Comparison of ENCODE assay signal across 8 cellular contexts in genomic region chr12:122834921-122835692, GRCh38. TPM values are rescaled to one million over a fixed set of nuclear protein-coding genes. Genes with fewer than 3 reads are reported as not detected.
DNase-seq lines count a peak whose midpoint lies in the region; FAIRE-seq and TF ChIP-seq lines count a peak whose summit lies in the region.

A gene with protein sequence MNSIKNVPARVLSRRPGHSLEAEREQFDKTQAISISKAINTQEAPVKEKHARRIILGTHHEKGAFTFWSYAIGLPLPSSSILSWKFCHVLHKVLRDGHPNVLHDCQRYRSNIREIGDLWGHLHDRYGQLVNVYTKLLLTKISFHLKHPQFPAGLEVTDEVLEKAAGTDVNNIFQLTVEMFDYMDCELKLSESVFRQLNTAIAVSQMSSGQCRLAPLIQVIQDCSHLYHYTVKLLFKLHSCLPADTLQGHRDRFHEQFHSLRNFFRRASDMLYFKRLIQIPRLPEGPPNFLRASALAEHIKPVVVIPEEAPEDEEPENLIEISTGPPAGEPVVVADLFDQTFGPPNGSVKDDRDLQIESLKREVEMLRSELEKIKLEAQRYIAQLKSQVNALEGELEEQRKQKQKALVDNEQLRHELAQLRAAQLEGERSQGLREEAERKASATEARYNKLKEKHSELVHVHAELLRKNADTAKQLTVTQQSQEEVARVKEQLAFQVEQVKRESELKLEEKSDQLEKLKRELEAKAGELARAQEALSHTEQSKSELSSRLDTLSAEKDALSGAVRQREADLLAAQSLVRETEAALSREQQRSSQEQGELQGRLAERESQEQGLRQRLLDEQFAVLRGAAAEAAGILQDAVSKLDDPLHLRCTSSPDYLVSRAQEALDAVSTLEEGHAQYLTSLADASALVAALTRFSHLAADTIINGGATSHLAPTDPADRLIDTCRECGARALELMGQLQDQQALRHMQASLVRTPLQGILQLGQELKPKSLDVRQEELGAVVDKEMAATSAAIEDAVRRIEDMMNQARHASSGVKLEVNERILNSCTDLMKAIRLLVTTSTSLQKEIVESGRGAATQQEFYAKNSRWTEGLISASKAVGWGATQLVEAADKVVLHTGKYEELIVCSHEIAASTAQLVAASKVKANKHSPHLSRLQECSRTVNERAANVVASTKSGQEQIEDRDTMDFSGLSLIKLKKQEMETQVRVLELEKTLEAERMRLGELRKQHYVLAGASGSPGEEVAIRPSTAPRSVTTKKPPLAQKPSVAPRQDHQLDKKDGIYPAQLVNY (plus strand): TSS chr12:122835457. CDS start chr12:122835551, 94 bp downstream.

- DNase-seq in GM13976 (ENCODE audit: low spot score) (peak; percentile 87), dermis microvascular lymphatic vessel endothelial cell (ENCODE audit: low read depth in 2 of 2) (peak in 1 of 2 donors; percentile 45), lung microvascular endothelial cell (ENCODE audit: low read depth in 2 of 2) (peak; percentile 49 to 57), GF-D8 (lab: John Stamatoyannopoulos, UW) (no peak), RCC 7860 (ENCODE audit: low spot score) (no peak)
- DNase-seq in activated CD4-positive, alpha-beta T cell treated with anti-CD3 and anti-CD28 coated beads, Interleukin-2, amount 10 ng/mL, durations not matched to agents 7 days and 5 days, result peak; percentile 55
- peak; percentile 21 to 66 (median 33) for DNase-seq in stimulated activated CD4-positive, alpha-beta T cell treated with anti-CD3 and anti-CD28 coated beads, TNF-alpha, amount 100 ng/mL, for 48 hours (ENCODE audit: low read depth in 3 of 3)

- peaks cover 29% of the 10 kb centered on the region for H3K4me1 Mint-ChIP-seq in activated CD4-positive, alpha-beta T cell treated with anti-CD3 and anti-CD28 coated beads, Interleukin-2, amount 10 ng/mL, durations not matched to agents 7 days and 5 days

- H3K9ac ChIP-seq in HUES64 (ENCODE audit: low read depth, low read length), result peak within 1 kb of the TSS; percentile 49

- peak within 1 kb of the TSS; percentile 60; the same call in 1 of the 2 replicates for H3K27ac ChIP-seq in HUES64 (ENCODE audit: low read depth, low read length)

- H3K36me3 ChIP-seq in HUES64 (ENCODE audit: insufficient read depth, low read length), result no peaks in the 10 kb centered on the region

- peaks cover 33% of the 10 kb centered on the region for H3K27me3 ChIP-seq in HUES64 (ENCODE audit: insufficient read depth, low read length)

- H3K36me3 Mint-ChIP-seq in activated CD4-positive, alpha-beta T cell treated with anti-CD3 and anti-CD28 coated beads, Interleukin-2, amount 10 ng/mL, durations not matched to agents 7 days and 5 days (ENCODE audit: low read depth), result peaks cover 9% of the 10 kb centered on the region

- CTCF ChIA-PET in activated CD4-positive, alpha-beta T cell treated with anti-CD3 and anti-CD28 coated beads, Interleukin-2, amount 10 ng/mL, durations not matched to agents 7 days and 5 days (lab: Charles Lee), result interaction anchor here (0.6 to 1.6 kb wide), 3 partner anchors 10 to 121 kb away, joined by 3 to 6 read pairs (median 4); no protein-coding TSS in a partner anchor

- H3K4me3 Mint-ChIP-seq in activated CD4-positive, alpha-beta T cell treated with anti-CD3 and anti-CD28 coated beads, Interleukin-2, amount 10 ng/mL, durations not matched to agents 7 days and 5 days, result peak within 1 kb of the TSS; percentile 86

- POLR2A ChIA-PET in activated CD4-positive, alpha-beta T cell treated with anti-CD3 and anti-CD28 coated beads, Interleukin-2, amount 10 ng/mL, durations not matched to agents 7 days and 5 days (lab: Charles Lee), result no interaction called here

- under 1% methylated on average over 54 of the region's 76 CpGs for WGBS in HUES64

- peak within 1 kb of the TSS; percentile 92 for H3K27ac Mint-ChIP-seq in activated CD4-positive, alpha-beta T cell treated with anti-CD3 and anti-CD28 coated beads, Interleukin-2, amount 10 ng/mL, durations not matched to agents 7 days and 5 days

- no peaks in the 10 kb centered on the region for H3K9me3 Mint-ChIP-seq in activated CD4-positive, alpha-beta T cell treated with anti-CD3 and anti-CD28 coated beads, Interleukin-2, amount 10 ng/mL, durations not matched to agents 7 days and 5 days

- FAIRE-seq in RCC 7860 (lab: Jason Lieb, UNC), result no peak

- no peak for TF ChIP-seq CTCF in GM13976 (IDR thresholded peaks at IDR 0.05; ENCODE audit: borderline replicate concordance, control extremely low read depth, extremely low read depth, insufficient read depth, missing control alignments)

- in situ Hi-C loops in GM13976 (cut with MboI; ENCODE audit: low sequenced_read_pairs, unreplicated experiment), result no loop called here

- peaks cover 19% of the 10 kb centered on the region for H3K27me3 Mint-ChIP-seq in activated CD4-positive, alpha-beta T cell treated with anti-CD3 and anti-CD28 coated beads, Interleukin-2, amount 10 ng/mL, durations not matched to agents 7 days and 5 days

- peak within 1 kb of the TSS; percentile 70 for H3K4me3 ChIP-seq in HUES64 (ENCODE audit: low read length)

- no peaks in the 10 kb centered on the region for H3K9me3 ChIP-seq in HUES64 (ENCODE audit: insufficient read depth, low read depth, low read length)

- H3K4me1 ChIP-seq in HUES64 (ENCODE audit: insufficient read depth, low read length), result peaks cover 10% of the 10 kb centered on the region; the same call in 1 of the 2 replicates

RNA-seq across cellular contexts. Expression of the gene that starts here (rescaled TPM):
- polyA plus RNA-seq in HUES64 (2013, experiment 1 of 2), result 5.8 TPM
- 8.2 TPM for polyA plus RNA-seq in HUES64 (2013, experiment 2 of 2)
- total RNA-seq in activated CD4-positive, alpha-beta T cell treated with anti-CD3 and anti-CD28 coated beads, Interleukin-2, amount 10 ng/mL, durations not matched to agents 7 days and 5 days, result 10 to 100 TPM; 30.7 to 32.7 TPM
- total RNA-seq in dermis microvascular lymphatic vessel endothelial cell, result 39.7 and 47.2 TPM in 2 replicates
- total RNA-seq in lung microvascular endothelial cell, result 28.2 and 49.5 TPM in 2 replicates

Comparison
In these comparisons a context has a peak if more than half of its experiments do, and no peak if none do; other contexts are left out.
1. DNase-seq: peak in GM13976 (single experiment), activated CD4-positive, alpha-beta T cell treated with anti-CD3 and anti-CD28 coated beads, Interleukin-2, amount 10 ng/mL, durations not matched to agents 7 days and 5 days (single experiment), lung microvascular endothelial cell (2 of 2) and stimulated activated CD4-positive, alpha-beta T cell treated with anti-CD3 and anti-CD28 coated beads, TNF-alpha, amount 100 ng/mL, for 48 hours (3 of 3); none in GF-D8 (single experiment) and RCC 7860 (single experiment).